In genomic region chr14:105469456-105470162, GRCh38 we compare ENCODE assay signal across 1 cellular context.
TF ChIP-seq lines count a peak whose summit lies in the region.

No MANE protein-coding gene starts in this region.

TF ChIP-seq in K562, 482 proteins besides CTCF, POLR2A, EP300 and RAD21:
- TF ChIP-seq ZFP36 (IDR thresholded peaks at IDR 0.05; ENCODE audit: low read depth, low read length, partially characterized antibody), result no peak
- TF ChIP-seq ZNF740 (CRISPR knock-in tag; IDR thresholded peaks at IDR 0.05), result peak; percentile 21; the same call in 1 of the 2 replicates
- TF ChIP-seq ZNF740 (tag; IDR thresholded peaks at IDR 0.05), result no peak
- TF ChIP-seq ZBTB33 (CRISPR knock-in tag; IDR thresholded peaks at IDR 0.05), result peak; percentile 79
- TF ChIP-seq MITF (IDR thresholded peaks at IDR 0.05), result no peak
